In the genomic region with DNA sequence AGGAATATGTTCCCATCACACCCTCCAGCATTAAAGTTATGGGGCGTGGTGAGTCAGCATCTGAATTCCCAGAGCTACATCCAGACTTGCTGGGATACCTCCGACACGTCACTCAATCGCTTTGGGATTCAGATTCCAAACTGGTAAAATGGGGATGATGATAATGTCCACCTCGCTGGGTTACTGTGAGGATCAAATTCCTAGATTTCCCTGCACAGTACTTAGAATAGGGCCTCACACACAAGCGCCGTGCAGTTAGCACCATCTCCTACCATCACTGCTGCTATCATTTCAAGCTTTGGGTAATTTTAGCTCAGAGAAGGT, we compare ENCODE assay signal across 13 cellular contexts.
A peak's percentile ranks its signal among the peaks of the same experiment; 100 is the strongest.
DNase-seq lines count a peak whose midpoint lies in the region; ATAC-seq and TF ChIP-seq lines count a peak whose summit lies in the region.
"Had no signal": no experiment of that assay in that cellular context is flagged by ENCODE, and none has a peak within 500 bp of the region (broad histone marks: within the 10 kb centered on the region; RNA-seq: fewer than 3 reads in every experiment).

No MANE protein-coding gene starts in this region.

- no peak overlapping the region for H2BK15ac ChIP-seq in neuronal stem cell (ENCODE audit: low read length)

- no CpG with 5 or more reads among the region's 7 CpGs for WGBS in neuronal stem cell (ENCODE audit: extremely low coverage in 2 of 2, insufficient read length in 2 of 2, insufficient replicate concordance in 1 of 2), 2 donors

- H3K27me3 Mint-ChIP-seq in activated CD4-positive, alpha-beta T cell treated with anti-CD3 and anti-CD28 coated beads, Interleukin-2, amount 10 ng/mL, durations not matched to agents 7 days and 5 days = no peaks in the 10 kb centered on the region
- H3K27me3 Mint-ChIP-seq in Caco-2 (ENCODE audit: insufficient read depth, unreplicated experiment) = no peaks in the 10 kb centered on the region
- H3K27me3 Mint-ChIP-seq in WTC11 (ENCODE audit: low read depth) = no peaks in the 10 kb centered on the region

- no peak overlapping the region for H2AFZ ChIP-seq in neuronal stem cell (ENCODE audit: low read length)
- H2AFZ ChIP-seq: PC-9 had no signal

- H4K8ac ChIP-seq in neuronal stem cell (ENCODE audit: low read depth, low read length) = no peak overlapping the region

- no peak overlapping the region for H4K91ac ChIP-seq in neuronal stem cell (ENCODE audit: low read depth, low read length, poor library complexity)

- no peaks in the 10 kb centered on the region for H3K36me3 ChIP-seq in Caco-2 (ENCODE audit: control insufficient read depth, insufficient read depth, low read length)
- H3K36me3 ChIP-seq in neuronal stem cell (replicated peaks in 1 of 2; ENCODE audit: control insufficient read depth in 2 of 2, insufficient read depth in 2 of 2, low read length in 2 of 2) = peaks cover 3 to 17% of the 10 kb centered on the region in 2 donors
- H3K36me3 ChIP-seq: SJSA1 had no signal

- H3K4me3 Mint-ChIP-seq in activated CD4-positive, alpha-beta T cell treated with anti-CD3 and anti-CD28 coated beads, Interleukin-2, amount 10 ng/mL, durations not matched to agents 7 days and 5 days = no peak overlapping the region
- H3K4me3 Mint-ChIP-seq in Caco-2 (ENCODE audit: unreplicated experiment) (no peak overlapping the region), WTC11 (no peak overlapping the region)
- H3K4me3 Mint-ChIP-seq: CD8-positive, alpha-beta memory T cell had no signal

- peaks cover 27% of the 10 kb centered on the region for H3K4me1 ChIP-seq in Caco-2
- no peaks in the 10 kb centered on the region for H3K4me1 ChIP-seq in neuronal stem cell (ENCODE audit: control insufficient read depth in 2 of 2, insufficient read depth in 1 of 2, low read depth in 1 of 2, low read length in 2 of 2)
- H3K4me1 ChIP-seq: BE2C had no signal

- DNase-seq in activated CD4-positive, alpha-beta T cell treated with anti-CD3 and anti-CD28 coated beads, Interleukin-2, amount 10 ng/mL, durations not matched to agents 7 days and 5 days = no peak
- no peak for DNase-seq in activated CD4-positive, alpha-beta T cell treated with anti-CD3 and anti-CD28 coated beads for 1 hour
- DNase-seq in Caco-2 (no peak), RWPE1 (ENCODE audit: low spot score) (no peak), neuronal stem cell (ENCODE audit: low spot score) (no peak), WTC11 (ENCODE audit: low spot score) (no peak), NCI-H2171 treated with DMSO at 0.1 percent for 48 hours (lab: John Stamatoyannopoulos, UW) (no peak)
- DNase-seq: NCI-H510A had no signal

- no peak overlapping the region for H3K14ac ChIP-seq in neuronal stem cell (ENCODE audit: low read length)

- H2BK120ac ChIP-seq in neuronal stem cell (ENCODE audit: low read depth, low read length) = no peak overlapping the region

- no peaks in the 10 kb centered on the region for H3K9me3 Mint-ChIP-seq in activated CD4-positive, alpha-beta T cell treated with anti-CD3 and anti-CD28 coated beads, Interleukin-2, amount 10 ng/mL, durations not matched to agents 7 days and 5 days
- H3K9me3 Mint-ChIP-seq in Caco-2 (ENCODE audit: unreplicated experiment) (no peaks in the 10 kb centered on the region), WTC11 (peaks cover 5% of the 10 kb centered on the region; the same call in 1 of the 2 replicates)
- H3K9me3 Mint-ChIP-seq: CD8-positive, alpha-beta memory T cell had no signal

- peak overlapping the region; percentile 19 for H2BK5ac ChIP-seq in neuronal stem cell (ENCODE audit: low read length)

- ATAC-seq in GM19397 (IDR thresholded peaks at IDR 0.05; ENCODE audit: unreplicated experiment) (no peak), WTC11 (no peak)

- no peaks in the 10 kb centered on the region for H3K79me1 ChIP-seq in neuronal stem cell (ENCODE audit: low read depth, low read length)

- no peak overlapping the region for H3K18ac ChIP-seq in neuronal stem cell (ENCODE audit: low read length)

- intact Hi-C loops in Caco-2 (cut with micrococcal nuclease; ENCODE audit: unreplicated experiment) = loop anchor here (1.0 kb wide), 4 partner anchors 34 to 943 kb away; no protein-coding TSS in a partner anchor

- no peaks in the 10 kb centered on the region for H3K9me3 ChIP-seq in Caco-2
- H3K9me3 ChIP-seq in neuronal stem cell (replicated peaks in 1 of 2; ENCODE audit: control insufficient read depth in 2 of 2, insufficient read depth in 1 of 2, low read depth in 1 of 2, low read length in 2 of 2) = no peaks in the 10 kb centered on the region
- H3K9me3 ChIP-seq: BE2C, SJSA1 had no signal

- CTCF ChIA-PET in activated CD4-positive, alpha-beta T cell treated with anti-CD3 and anti-CD28 coated beads, Interleukin-2, amount 10 ng/mL, durations not matched to agents 7 days and 5 days (lab: Charles Lee) = interaction anchor here (1.0 to 3.2 kb wide), 5 partner anchors 11 to 942 kb away, joined by 3 to 20 read pairs (median 9); no protein-coding TSS in a partner anchor
- CTCF ChIA-PET in Caco-2 (lab: Charles Lee) = interaction anchor here (0.8 to 4.3 kb wide), 8 partner anchors 14 to 942 kb away, joined by 3 to 33 read pairs (median 7); no protein-coding TSS in a partner anchor
- CTCF ChIA-PET in RWPE1 (lab: Yijun Ruan, JAX) = interaction anchor here (0.5 to 2.5 kb wide), 17 partner anchors 10 to 943 kb away, joined by 3 to 44 read pairs (median 4); no protein-coding TSS in a partner anchor
- CTCF ChIA-PET in WTC11 (lab: Charles Lee) = interaction anchor here (1.1 to 4.7 kb wide), 7 partner anchors 11 to 943 kb away, joined by 3 to 53 read pairs (median 4); no protein-coding TSS in a partner anchor

- no peak overlapping the region for H2AK5ac ChIP-seq in neuronal stem cell (ENCODE audit: low read depth, low read length)

- H3K36me3 Mint-ChIP-seq in activated CD4-positive, alpha-beta T cell treated with anti-CD3 and anti-CD28 coated beads, Interleukin-2, amount 10 ng/mL, durations not matched to agents 7 days and 5 days (ENCODE audit: low read depth) = no peaks in the 10 kb centered on the region
- H3K36me3 Mint-ChIP-seq in Caco-2 (ENCODE audit: insufficient read depth, unreplicated experiment) (peaks cover 6% of the 10 kb centered on the region), WTC11 (no peaks in the 10 kb centered on the region)
- H3K36me3 Mint-ChIP-seq: CD8-positive, alpha-beta memory T cell had no signal

- no peak overlapping the region for H3K4me2 ChIP-seq in neuronal stem cell (ENCODE audit: insufficient read depth, low read length, poor library complexity, severe bottlenecking)
- H3K4me2 ChIP-seq: PC-9 had no signal

- no peak overlapping the region for H2BK12ac ChIP-seq in neuronal stem cell (ENCODE audit: low read length)

- H3K9ac ChIP-seq in neuronal stem cell (ENCODE audit: low read depth, low read length, poor library complexity) = no peak overlapping the region

- TF ChIP-seq CTCF in Caco-2 (IDR thresholded peaks at IDR 0.05; ENCODE audit: insufficient read depth in 1 of 2, low read depth in 1 of 2, low read length in 1 of 2, severe bottlenecking in 1 of 2, unreplicated experiment in 1 of 2) = no peak
- TF ChIP-seq CTCF in RWPE1 (conservative IDR thresholded peaks at IDR 0.05; ENCODE audit: low read depth) = peak; percentile 69
- TF ChIP-seq CTCF in WTC11 (IDR thresholded peaks at IDR 0.05) = no peak; the same call in 1 of the 2 replicates

- peak overlapping the region; percentile 60 for H3K27ac Mint-ChIP-seq in activated CD4-positive, alpha-beta T cell treated with anti-CD3 and anti-CD28 coated beads, Interleukin-2, amount 10 ng/mL, durations not matched to agents 7 days and 5 days
- H3K27ac Mint-ChIP-seq in Caco-2 (ENCODE audit: unreplicated experiment) (peak overlapping the region; percentile 31), WTC11 (no peak overlapping the region)
- H3K27ac Mint-ChIP-seq: CD8-positive, alpha-beta memory T cell had no signal

- H3K27ac ChIP-seq in RWPE1 (peak overlapping the region; percentile 61), neuronal stem cell (replicated peaks; ENCODE audit: low read length) (no peak overlapping the region)
- H3K27ac ChIP-seq: PC-9, SJSA1 had no signal

- H3K23ac ChIP-seq in neuronal stem cell (ENCODE audit: low read depth, low read length, poor library complexity) = no peak overlapping the region

- no TSS peak for BruUV-seq in Caco-2 (replicated peaks; lab: Mats Ljungman, UMichigan)

- H3K4me3 ChIP-seq in Caco-2 (ENCODE audit: low read depth, low read length) (no peak overlapping the region), neuronal stem cell (ENCODE audit: low read length in 2 of 2) (no peak overlapping the region)
- H3K4me3 ChIP-seq: PC-9, SJSA1 had no signal

- no peaks in the 10 kb centered on the region for H3K4me1 Mint-ChIP-seq in activated CD4-positive, alpha-beta T cell treated with anti-CD3 and anti-CD28 coated beads, Interleukin-2, amount 10 ng/mL, durations not matched to agents 7 days and 5 days
- no peaks in the 10 kb centered on the region for H3K4me1 Mint-ChIP-seq in Caco-2 (ENCODE audit: low read depth, unreplicated experiment)
- H3K4me1 Mint-ChIP-seq in WTC11 = peaks cover 11% of the 10 kb centered on the region

- H3K27me3 ChIP-seq in Caco-2 (replicated peaks; ENCODE audit: control insufficient read depth, insufficient read depth, low read length) (no peaks in the 10 kb centered on the region), neuronal stem cell (ENCODE audit: control insufficient read depth in 3 of 3, insufficient read depth in 3 of 3, low read depth in 1 of 3, low read length in 3 of 3) (no peaks in the 10 kb centered on the region)
- H3K27me3 ChIP-seq: BE2C, SJSA1 had no signal

- H3K4ac ChIP-seq in neuronal stem cell (ENCODE audit: low read length) = no peak overlapping the region

- POLR2A ChIA-PET in activated CD4-positive, alpha-beta T cell treated with anti-CD3 and anti-CD28 coated beads, Interleukin-2, amount 10 ng/mL, durations not matched to agents 7 days and 5 days (lab: Charles Lee) = no interaction called here
- POLR2A ChIA-PET in Caco-2 (lab: Charles Lee) = no interaction called here
- POLR2A ChIA-PET in RWPE1 (lab: Yijun Ruan, JAX; ENCODE audit: low non-redundant PET) = no interaction called here
- POLR2A ChIA-PET in WTC11 (lab: Charles Lee) = no interaction called here

TF ChIP-seq in WTC11, 78 proteins besides CTCF, POLR2A, EP300 and RAD21 (continues in another document):
- TF ChIP-seq GRHL2 (CRISPR knock-in tag; IDR thresholded peaks at IDR 0.05; ENCODE audit: insufficient replicate concordance, severe bottlenecking) = no peak
- no peak for TF ChIP-seq PRRX2 (CRISPR knock-in tag; IDR thresholded peaks at IDR 0.05)
- no peak for TF ChIP-seq FOXK1 (CRISPR knock-in tag; IDR thresholded peaks at IDR 0.05)
- TF ChIP-seq, protein P1, sequence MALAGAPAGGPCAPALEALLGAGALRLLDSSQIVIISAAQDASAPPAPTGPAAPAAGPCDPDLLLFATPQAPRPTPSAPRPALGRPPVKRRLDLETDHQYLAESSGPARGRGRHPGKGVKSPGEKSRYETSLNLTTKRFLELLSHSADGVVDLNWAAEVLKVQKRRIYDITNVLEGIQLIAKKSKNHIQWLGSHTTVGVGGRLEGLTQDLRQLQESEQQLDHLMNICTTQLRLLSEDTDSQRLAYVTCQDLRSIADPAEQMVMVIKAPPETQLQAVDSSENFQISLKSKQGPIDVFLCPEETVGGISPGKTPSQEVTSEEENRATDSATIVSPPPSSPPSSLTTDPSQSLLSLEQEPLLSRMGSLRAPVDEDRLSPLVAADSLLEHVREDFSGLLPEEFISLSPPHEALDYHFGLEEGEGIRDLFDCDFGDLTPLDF (CRISPR knock-in tag; IDR thresholded peaks at IDR 0.05) = no peak
- no peak for TF ChIP-seq EMX1 (CRISPR knock-in tag; IDR thresholded peaks at IDR 0.05)
